16 cellular contexts compared by ENCODE assay signal in the genomic region with DNA sequence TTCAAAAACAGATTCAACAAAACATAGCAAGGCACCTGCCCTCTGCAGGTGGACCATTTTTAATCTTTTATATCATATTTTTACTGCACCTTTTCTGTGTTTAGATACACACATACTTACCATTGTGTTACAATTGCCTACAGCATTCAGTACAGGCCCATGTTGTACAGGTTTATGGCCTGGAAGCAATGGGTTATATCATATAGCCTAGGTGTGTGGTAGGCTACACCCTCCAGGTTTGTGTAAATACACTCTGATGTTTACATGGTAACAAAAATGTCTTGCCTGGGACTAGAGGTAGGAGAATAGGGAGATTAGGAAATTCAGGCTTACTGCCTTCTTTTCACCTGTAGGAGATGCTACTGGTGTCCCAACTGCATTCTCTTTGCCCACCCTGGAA. TPM values are rescaled to one million over a fixed set of nuclear protein-coding genes. Genes with fewer than 3 reads are reported as not detected.
DNase-seq lines count a peak whose midpoint lies in the region; ATAC-seq and TF ChIP-seq lines count a peak whose summit lies in the region.
"Had no signal": no experiment of that assay in that cellular context is flagged by ENCODE, and none has a peak within 500 bp of the region (broad histone marks: within the 10 kb centered on the region; RNA-seq: fewer than 3 reads in every experiment).

No MANE protein-coding gene starts in this region.

- intact Hi-C loops in HCT116 (cut with micrococcal nuclease), result no loop called here
- intact Hi-C loops in left colon (cut with DNase I, micrococcal nuclease), result no loop called here
- intact Hi-C loops in transverse colon (cut with DNase I; ENCODE audit: low total_unique reads), result no loop called here
- intact Hi-C loops in sigmoid colon (cut with DNase I), result no loop called here

- no peak overlapping the region for H3K4me3 ChIP-seq in HCT116 (replicated peaks in 1 of 2; ENCODE audit: low read depth in 1 of 2, low read length in 2 of 2)
- H3K4me3 ChIP-seq in transverse colon, result no peak overlapping the region
- H3K4me3 ChIP-seq in sigmoid colon, result no peak overlapping the region
- no peak overlapping the region for H3K4me3 ChIP-seq in SJCRH30
- H3K4me3 ChIP-seq: K562, Peyer's patch had no signal

- H3K9me2 ChIP-seq in HCT116 (ENCODE audit: insufficient read depth), result no peaks in the 10 kb centered on the region
- H3K9me2 ChIP-seq: SK-N-SH had no signal

- H2AFZ ChIP-seq in HCT116 (ENCODE audit: low read depth, low read length, poor library complexity, severe bottlenecking), result no peak overlapping the region

- TF ChIP-seq POLR2A in HCT116 (IDR thresholded peaks at IDR 0.05; ENCODE audit: borderline replicate concordance, extremely low read depth, insufficient read depth, insufficient read length), result no peak
- TF ChIP-seq POLR2A in transverse colon (IDR thresholded peaks at IDR 0.05), result no peak
- no peak for TF ChIP-seq POLR2A in sigmoid colon (IDR thresholded peaks at IDR 0.05)

- H3K4me1 ChIP-seq in HCT116 (ENCODE audit: control insufficient read depth in 1 of 2, insufficient read depth in 2 of 2, low read length in 2 of 2) (peaks cover 16 to 32% of the 10 kb centered on the region in 2 experiments), transverse colon (peaks cover 7 to 45% (median 22%) of the 10 kb centered on the region in 4 donors), sigmoid colon (no peaks in the 10 kb centered on the region), SJCRH30 (peaks cover 11% of the 10 kb centered on the region)

- TF ChIP-seq CTCF in HCT116 (IDR thresholded peaks at IDR 0.05 in 2 of 3, conservative IDR thresholded peaks at IDR 0.05 in 1 of 3; ENCODE audit: borderline replicate concordance in 1 of 3, insufficient read depth in 1 of 3, low read depth in 2 of 3, low read length in 2 of 3) (0 out of 6 replicates have a peak, but pooled peaks of 1 of the 3 experiments have one; percentile 6), VCaP (conservative IDR thresholded peaks at IDR 0.05) (no peak), transverse colon (IDR thresholded peaks at IDR 0.05) (peak in 1 of 5 experiments; percentile 10), sigmoid colon (IDR thresholded peaks at IDR 0.05) (no peak)

- no peaks in the 10 kb centered on the region for H3K9me3 ChIP-seq in HCT116 (ENCODE audit: control insufficient read depth in 1 of 2, insufficient read depth in 1 of 2, low read depth in 1 of 2, low read length in 2 of 2)
- no peaks in the 10 kb centered on the region for H3K9me3 ChIP-seq in transverse colon
- no peaks in the 10 kb centered on the region for H3K9me3 ChIP-seq in sigmoid colon
- H3K9me3 ChIP-seq in SJCRH30 (replicated peaks), result no peaks in the 10 kb centered on the region
- H3K9me3 ChIP-seq: Peyer's patch, SK-N-SH had no signal

- H3K9ac ChIP-seq in HCT116 (ENCODE audit: low read length), result no peak overlapping the region
- H3K9ac ChIP-seq: SK-N-SH had no signal

- H3K4me2 ChIP-seq in HCT116 (ENCODE audit: low read length), result no peak overlapping the region

- H3K27ac ChIP-seq in HCT116 (ENCODE audit: low read depth, low read length) (no peak overlapping the region), VCaP (peak overlapping the region; percentile 56), transverse colon (peak overlapping the region; percentile 69 to 82 (median 76)), sigmoid colon (no peak overlapping the region), SJCRH30 (no peak overlapping the region)

- BruUV-seq in HCT116 (replicated peaks; lab: Mats Ljungman, UMichigan), result no TSS peak

- RAD21 ChIA-PET in HCT116 (lab: Charles Lee; ENCODE audit: low non-redundant PET in 1 of 2, low total read pairs in 2 of 2, uncharacterized antibody in 2 of 2, unreplicated experiment in 2 of 2), result no interaction called here

- H3K36me3 ChIP-seq in HCT116 (ENCODE audit: control insufficient read depth in 1 of 2, insufficient read depth in 2 of 2, low read length in 2 of 2) (no peaks in the 10 kb centered on the region), transverse colon (no peaks in the 10 kb centered on the region), sigmoid colon (no peaks in the 10 kb centered on the region), SJCRH30 (no peaks in the 10 kb centered on the region)
- H3K36me3 ChIP-seq: Peyer's patch had no signal

- CTCF ChIA-PET in HCT116 (lab: Charles Lee), result interaction anchor here (1.4 kb wide), 1 partner anchor 73 kb away, joined by 4 read pairs; no protein-coding TSS in a partner anchor

- H3K79me2 ChIP-seq in HCT116 (ENCODE audit: insufficient read depth, low read length), result no peaks in the 10 kb centered on the region

- no peaks in the 10 kb centered on the region for H3K27me3 ChIP-seq in HCT116 (ENCODE audit: insufficient read depth, low read length)
- H3K27me3 ChIP-seq in transverse colon, result no peaks in the 10 kb centered on the region
- H3K27me3 ChIP-seq in sigmoid colon, result no peaks in the 10 kb centered on the region
- H3K27me3 ChIP-seq in SJCRH30, result no peaks in the 10 kb centered on the region
- H3K27me3 ChIP-seq: Peyer's patch had no signal

- DNase-seq in HCT116 (ENCODE audit: low read depth, low spot score) (no peak), left colon (no peak), transverse colon (no peak), sigmoid colon (no peak), SJCRH30 (no peak)
- DNase-seq: CD8-positive, alpha-beta memory T cell; GDM1; GOT3; NCI-H1436; NCI-H2081 treated with DMSO at 0.1 percent for 48 hours; Peyer's patch; Right ventricle myocardium superior; SK-N-SH had no signal

- TF ChIP-seq EP300 in transverse colon (IDR thresholded peaks at IDR 0.05; ENCODE audit: low read depth), result no peak
- no peak for TF ChIP-seq EP300 in sigmoid colon (IDR thresholded peaks at IDR 0.05)

- POLR2A ChIA-PET in HCT116 (lab: Charles Lee), result no interaction called here

- in situ Hi-C loops in transverse colon (cut with MboI; ENCODE audit: low pct_ligation_motif_present in 1 of 4, low pct_unique_long_range_greater_than_20kb in 1 of 4, low sequenced_read_pairs in 3 of 4), result loop anchor here in 2 of 4 donors (25.0 kb wide), 1 partner anchor 245 kb away; no protein-coding TSS in a partner anchor

- ATAC-seq in HCT116, result peak; percentile 10; the same call in 1 of the 2 replicates
- peak; percentile 76 for ATAC-seq in left colon
- no peak for ATAC-seq in HG03439 (IDR thresholded peaks at IDR 0.05; ENCODE audit: unreplicated experiment)

- TF ChIP-seq RAD21 in HCT116 (IDR thresholded peaks at IDR 0.05; ENCODE audit: low read depth), result no peak

- no peaks in the 10 kb centered on the region for H4K20me1 ChIP-seq in HCT116 (ENCODE audit: insufficient read depth)

TF ChIP-seq in HCT116, 20 proteins besides CTCF, POLR2A, EP300 and RAD21:
- TF ChIP-seq YY1 (IDR thresholded peaks at IDR 0.05; ENCODE audit: extremely low read depth, insufficient replicate concordance, low read depth, low read length) (no peak), CEBPB (IDR thresholded peaks at IDR 0.05; ENCODE audit: low read depth) (no peak), JUND (IDR thresholded peaks at IDR 0.05) (no peak), ZNF274 (IDR thresholded peaks at IDR 0.05; ENCODE audit: low read depth, low read length) (no peak), POLR2AphosphoS5 (IDR thresholded peaks at IDR 0.05; ENCODE audit: low read depth, low read length) (no peak), SP1 (IDR thresholded peaks at IDR 0.05; ENCODE audit: low read depth) (no peak), SRF (IDR thresholded peaks at IDR 0.05; ENCODE audit: low read depth) (no peak), CBX3 (IDR thresholded peaks at IDR 0.05; ENCODE audit: low read depth) (no peak), EGR1 (IDR thresholded peaks at IDR 0.05; ENCODE audit: low read depth) (no peak), FOSL1 (IDR thresholded peaks at IDR 0.05; ENCODE audit: low read depth) (no peak), EZH2phosphoT487 (IDR thresholded peaks at IDR 0.05; ENCODE audit: borderline replicate concordance) (no peak), TCF7L2 (IDR thresholded peaks at IDR 0.05; ENCODE audit: borderline replicate concordance, extremely low read depth, insufficient read depth, insufficient read length) (no peak), SIN3A (IDR thresholded peaks at IDR 0.05; ENCODE audit: low read depth) (no peak), ZFX (IDR thresholded peaks at IDR 0.05) (no peak)
- TF ChIP-seq, protein P1, sequence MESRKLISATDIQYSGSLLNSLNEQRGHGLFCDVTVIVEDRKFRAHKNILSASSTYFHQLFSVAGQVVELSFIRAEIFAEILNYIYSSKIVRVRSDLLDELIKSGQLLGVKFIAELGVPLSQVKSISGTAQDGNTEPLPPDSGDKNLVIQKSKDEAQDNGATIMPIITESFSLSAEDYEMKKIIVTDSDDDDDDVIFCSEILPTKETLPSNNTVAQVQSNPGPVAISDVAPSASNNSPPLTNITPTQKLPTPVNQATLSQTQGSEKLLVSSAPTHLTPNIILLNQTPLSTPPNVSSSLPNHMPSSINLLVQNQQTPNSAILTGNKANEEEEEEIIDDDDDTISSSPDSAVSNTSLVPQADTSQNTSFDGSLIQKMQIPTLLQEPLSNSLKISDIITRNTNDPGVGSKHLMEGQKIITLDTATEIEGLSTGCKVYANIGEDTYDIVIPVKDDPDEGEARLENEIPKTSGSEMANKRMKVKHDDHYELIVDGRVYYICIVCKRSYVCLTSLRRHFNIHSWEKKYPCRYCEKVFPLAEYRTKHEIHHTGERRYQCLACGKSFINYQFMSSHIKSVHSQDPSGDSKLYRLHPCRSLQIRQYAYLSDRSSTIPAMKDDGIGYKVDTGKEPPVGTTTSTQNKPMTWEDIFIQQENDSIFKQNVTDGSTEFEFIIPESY (IDR thresholded peaks at IDR 0.05; ENCODE audit: extremely low read depth, insufficient replicate concordance, low read length), result no peak
- TF ChIP-seq, protein P2, sequence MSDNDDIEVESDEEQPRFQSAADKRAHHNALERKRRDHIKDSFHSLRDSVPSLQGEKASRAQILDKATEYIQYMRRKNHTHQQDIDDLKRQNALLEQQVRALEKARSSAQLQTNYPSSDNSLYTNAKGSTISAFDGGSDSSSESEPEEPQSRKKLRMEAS (IDR thresholded peaks at IDR 0.05), result no peak

RNA-seq across cellular contexts. Expression of a gene that starts 8.2 kb away (rescaled TPM):
- 67.4 TPM for total RNA-seq in HCT116 (2021; ENCODE audit: unreplicated experiment)
- polyA plus RNA-seq in HCT116 (2012), result 60.0 and 66.1 TPM in 2 replicates
- total RNA-seq in left colon, result 10 to 100 TPM; 63.7 to 75.5 TPM
- 10 to 100 TPM; 34.4 to 77.3 (median 66.5) TPM for total RNA-seq in transverse colon
- total RNA-seq in sigmoid colon, result 10 to 100 TPM; 47.4 to 54.6 (median 49.2) TPM
- polyA plus RNA-seq in sigmoid colon, result 10 to 100 TPM; 31.8 to 73.9 (median 43.0) TPM
- 51.3 and 55.6 TPM in 2 replicates for total RNA-seq in SJCRH30 (2014; rRNA removed; shearing (Covaris generic))

Comparison
In these comparisons a context has a peak if more than half of its experiments do, and no peak if none do; other contexts are left out.
1. H3K27ac ChIP-seq: peak in VCaP (single experiment) and transverse colon (4 of 4); none in HCT116 (single experiment), sigmoid colon (0 of 4) and SJCRH30 (single experiment).